Comparison of ENCODE assay signal across 8 cellular contexts in the genomic region with DNA sequence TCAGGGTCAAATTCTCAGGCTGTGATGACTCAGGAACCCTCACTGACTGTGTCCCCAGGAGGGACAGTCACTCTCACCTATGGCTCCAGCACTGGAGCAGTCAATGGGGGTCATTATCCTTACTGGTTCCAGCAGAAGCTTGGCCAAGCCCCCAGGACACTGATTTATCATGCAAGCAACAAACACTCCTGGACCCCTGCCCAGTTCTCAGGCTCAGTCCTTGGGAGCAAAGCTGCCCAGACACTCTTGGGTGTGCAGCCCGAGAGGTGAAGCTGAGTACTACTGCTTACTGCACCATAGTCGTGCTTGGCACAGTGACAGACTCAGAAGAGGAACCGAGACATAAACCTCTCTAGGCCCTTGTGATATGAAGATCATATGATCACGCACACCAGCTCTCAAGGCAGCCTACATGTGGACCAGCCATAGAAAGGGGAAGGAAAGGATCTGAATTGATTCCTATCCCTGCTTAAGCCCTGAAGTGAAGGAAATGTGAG. TPM values are rescaled to one million over a fixed set of nuclear protein-coding genes. Genes with fewer than 3 reads are reported as not detected.
DNase-seq lines count a peak whose midpoint lies in the region; ATAC-seq and TF ChIP-seq lines count a peak whose summit lies in the region.

No MANE protein-coding gene starts in this region.

- ATAC-seq in GM21529 (IDR thresholded peaks at IDR 0.05; ENCODE audit: unreplicated experiment) (peak; percentile 95), lower lobe of right lung (peak; percentile 74 to 93)

- DNase-seq in GM13977 (ENCODE audit: low spot score), result peak; percentile 58
- peak; percentile 86 for DNase-seq in Karpas-422
- DNase-seq in lower lobe of right lung, result peak; percentile 53
- no peak for DNase-seq in cortex of kidney (lab: John Stamatoyannopoulos, UW)
- DNase-seq in T-helper 1 cell, result no peak
- no peak for DNase-seq in NCI-H128 (lab: John Stamatoyannopoulos, UW; ENCODE audit: unreplicated experiment)
- no peak for DNase-seq in posterior cingulate gyrus

- H3K27me3 ChIP-seq in Karpas-422 (ENCODE audit: low read length) (peaks cover 4% of the 10 kb centered on the region; the same call in 1 of the 2 replicates), lower lobe of right lung (ENCODE audit: low read depth) (peaks cover 10% of the 10 kb centered on the region)

- H3K79me2 ChIP-seq in Karpas-422 (ENCODE audit: low read length), result no peaks in the 10 kb centered on the region

- H3K36me3 ChIP-seq in Karpas-422 (ENCODE audit: insufficient read depth, low read length) (no peaks in the 10 kb centered on the region), lower lobe of right lung (no peaks in the 10 kb centered on the region)

- peak overlapping the region; percentile 48; the same call in 1 of the 2 replicates for H2AFZ ChIP-seq in Karpas-422 (ENCODE audit: low read length)

- in situ Hi-C loops in GM13977 (cut with MboI; ENCODE audit: low pct_unique_long_range_greater_than_20kb, low sequenced_read_pairs, unreplicated experiment), result no loop called here

- H3K4me3 ChIP-seq in Karpas-422 (ENCODE audit: low read length), result no peak overlapping the region
- no peak overlapping the region for H3K4me3 ChIP-seq in lower lobe of right lung

- no peaks in the 10 kb centered on the region for H4K20me1 ChIP-seq in Karpas-422 (ENCODE audit: insufficient read depth, low read depth, low read length)

- TF ChIP-seq CTCF in GM13977 (IDR thresholded peaks at IDR 0.05; ENCODE audit: extremely low read depth, insufficient read depth, missing control alignments) (no peak), lower lobe of right lung (IDR thresholded peaks at IDR 0.05) (no peak)

- intact Hi-C loops in lower lobe of right lung (cut with DNase I) (no loop called here), posterior cingulate gyrus (cut with DNase I) (no loop called here)

- H3K27ac ChIP-seq in Karpas-422 (ENCODE audit: low read length), result no peak overlapping the region
- no peak overlapping the region for H3K27ac ChIP-seq in lower lobe of right lung

- peak overlapping the region; percentile 28 for H3K4me2 ChIP-seq in Karpas-422 (ENCODE audit: low read depth, low read length, poor library complexity, severe bottlenecking)

- H3K9ac ChIP-seq in Karpas-422 (ENCODE audit: low read length), result no peak overlapping the region

- H3K9me3 ChIP-seq in Karpas-422 (ENCODE audit: low read length) (peaks cover 8% of the 10 kb centered on the region), lower lobe of right lung (peaks cover 8% of the 10 kb centered on the region)

- H3K9me2 ChIP-seq in Karpas-422 (replicated peaks; ENCODE audit: insufficient read depth, low read length), result no peaks in the 10 kb centered on the region

- H3K4me1 ChIP-seq in Karpas-422 (ENCODE audit: low read length) (peaks cover 20% of the 10 kb centered on the region), lower lobe of right lung (no peaks in the 10 kb centered on the region)

RNA-seq across cellular contexts. Expression of a gene that starts 58.2 kb away (rescaled TPM):
- total RNA-seq in Karpas-422 (2014; rRNA removed; shearing (Covaris generic); ENCODE audit: low replicate concordance), result 2.5 and 10.3 TPM in 2 replicates
- 0.86 TPM for total RNA-seq in lower lobe of right lung

Comparison
In these comparisons a context has a peak if more than half of its experiments do, and no peak if none do; other contexts are left out.
1. DNase-seq: peak in GM13977 (single experiment), Karpas-422 (single experiment) and lower lobe of right lung (single experiment); none in cortex of kidney (single experiment), T-helper 1 cell (0 of 5), NCI-H128 (single experiment) and posterior cingulate gyrus (0 of 10).